16 cellular contexts compared by ENCODE assay signal in the genomic region with DNA sequence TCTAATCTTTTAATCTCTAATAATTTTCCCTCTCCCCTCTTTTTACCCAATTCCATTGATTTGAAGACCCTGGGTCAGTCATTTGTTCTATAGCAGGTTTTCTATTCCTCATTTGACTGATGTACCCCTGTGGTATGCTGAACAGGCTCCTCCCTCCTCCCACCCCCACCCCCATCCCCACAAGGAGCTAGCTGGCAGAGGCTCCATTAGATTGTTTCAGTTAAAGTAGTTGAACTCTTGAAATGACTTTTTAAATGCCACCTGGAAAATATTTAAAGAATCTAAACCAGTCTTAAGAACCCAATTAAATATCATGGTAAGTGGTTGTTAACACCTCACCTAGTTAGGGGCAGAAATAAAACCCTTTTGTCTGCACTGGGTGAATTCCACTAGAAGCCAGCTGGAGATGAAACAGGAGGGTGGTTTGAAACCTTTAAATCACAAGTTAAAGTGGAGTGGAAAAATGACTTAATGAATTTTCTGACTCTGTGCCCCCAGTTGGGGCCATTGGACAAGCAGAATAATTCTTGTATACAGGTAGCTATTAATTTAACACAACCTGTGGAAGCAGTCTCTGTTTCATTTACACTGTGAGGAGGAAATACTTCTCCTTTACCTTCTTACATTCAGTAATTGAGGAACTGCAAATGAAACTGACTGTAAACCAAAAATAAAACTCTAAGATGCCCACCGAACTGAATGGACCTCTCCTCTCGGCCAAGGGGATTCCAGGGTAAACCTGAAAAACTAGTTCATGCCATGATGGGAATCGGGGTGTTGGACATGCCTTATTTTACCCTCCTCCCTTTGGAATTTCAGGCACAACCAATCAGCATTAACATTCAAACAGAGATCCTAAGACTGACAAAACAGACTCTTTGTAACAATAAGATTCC. TPM values are rescaled to one million over a fixed set of nuclear protein-coding genes. Genes with fewer than 3 reads are reported as not detected.
DNase-seq lines count a peak whose midpoint lies in the region; ATAC-seq and TF ChIP-seq lines count a peak whose summit lies in the region.
"Had no signal": no experiment of that assay in that cellular context is flagged by ENCODE, and none has a peak within 500 bp of the region (broad histone marks: within the 10 kb centered on the region; RNA-seq: fewer than 3 reads in every experiment).

No MANE protein-coding gene starts in this region.

- DNase-seq in lower lobe of right lung (no peak), immature natural killer cell (no peak), NCI-H524 treated with DMSO at 0.1 percent for 48 hours (lab: John Stamatoyannopoulos, UW) (no peak)
- DNase-seq: activated CD4-positive, CD25-positive, alpha-beta regulatory T cell; CD8-positive, alpha-beta memory T cell; left cardiac atrium; NCI-H446; occipital lobe; Right ventricle myocardium superior; substantia nigra had no signal

- no peak for TF ChIP-seq CTCF in lower lobe of right lung (IDR thresholded peaks at IDR 0.05)

- H3K27me3 ChIP-seq in lower lobe of right lung (ENCODE audit: low read depth), result no peaks in the 10 kb centered on the region

- no peak overlapping the region for H3K27ac ChIP-seq in lower lobe of right lung

- H3K4me3 Mint-ChIP-seq in immature natural killer cell, result no peak overlapping the region
- H3K4me3 Mint-ChIP-seq: CD8-positive, alpha-beta memory T cell; central memory CD8-positive, alpha-beta T cell had no signal

- no peaks in the 10 kb centered on the region for H3K9me3 Mint-ChIP-seq in immature natural killer cell
- H3K9me3 Mint-ChIP-seq: CD8-positive, alpha-beta memory T cell; central memory CD8-positive, alpha-beta T cell had no signal

- no peaks in the 10 kb centered on the region for H3K9me3 ChIP-seq in lower lobe of right lung

- no peaks in the 10 kb centered on the region for H3K36me3 Mint-ChIP-seq in immature natural killer cell
- H3K36me3 Mint-ChIP-seq: CD8-positive, alpha-beta memory T cell had no signal

- no peak overlapping the region for H3K27ac Mint-ChIP-seq in immature natural killer cell
- H3K27ac Mint-ChIP-seq: CD8-positive, alpha-beta memory T cell had no signal

- H3K4me3 ChIP-seq in lower lobe of right lung, result no peak overlapping the region

- intact Hi-C loops in lower lobe of right lung (cut with DNase I), result no loop called here

- peak; percentile 77 for ATAC-seq in GM18867 (IDR thresholded peaks at IDR 0.05; ENCODE audit: unreplicated experiment)
- peak; percentile 83 for ATAC-seq in GM21786 (IDR thresholded peaks at IDR 0.05; ENCODE audit: unreplicated experiment)
- peak; percentile 56 for ATAC-seq in HG03558 (IDR thresholded peaks at IDR 0.05; ENCODE audit: extremely low read depth, unreplicated experiment)
- peak; percentile 45 to 81 for ATAC-seq in lower lobe of right lung
- ATAC-seq in HG03280 (IDR thresholded peaks at IDR 0.05; ENCODE audit: unreplicated experiment), result no peak
- no peak for ATAC-seq in GM18517 (IDR thresholded peaks at IDR 0.05; ENCODE audit: unreplicated experiment)
- ATAC-seq: left cardiac atrium had no signal

- peaks cover 0 to 4% (median 2%) of the 10 kb centered on the region in 3 donors for H3K27me3 Mint-ChIP-seq in immature natural killer cell (ENCODE audit: low read depth in 3 of 3)
- H3K27me3 Mint-ChIP-seq: central memory CD8-positive, alpha-beta T cell had no signal

- H3K4me1 Mint-ChIP-seq in immature natural killer cell, result no peaks in the 10 kb centered on the region

- H3K4me1 ChIP-seq in lower lobe of right lung, result no peaks in the 10 kb centered on the region

- no peaks in the 10 kb centered on the region for H3K36me3 ChIP-seq in lower lobe of right lung

RNA-seq across cellular contexts. Expression of a gene that starts 30.7 kb away (rescaled TPM):
- total RNA-seq in lower lobe of right lung, result 24.9 TPM
- polyA plus RNA-seq in immature natural killer cell, result 100 to 1,000 TPM in 1 of 3 donors, 10 to 100 TPM in 2; 55.6 to 161 (median 82.4) TPM

RNA-seq across cellular contexts. Expression of a gene that starts 37.5 kb away (rescaled TPM):
- total RNA-seq in lower lobe of right lung, result 85.7 TPM
- polyA plus RNA-seq in immature natural killer cell, result 100 to 1,000 TPM in 1 of 3 donors, 10 to 100 TPM in 2; 97.0 to 112 (median 97.4) TPM

Comparison
In these comparisons a context has a peak if more than half of its experiments do, and no peak if none do; other contexts are left out.
1. ATAC-seq: peak in GM18867 (single experiment), GM21786 (single experiment), HG03558 (single experiment) and lower lobe of right lung (2 of 2); none in HG03280 (single experiment) and GM18517 (single experiment).